ENCODE assay signal across 24 cellular contexts in the genomic region with DNA sequence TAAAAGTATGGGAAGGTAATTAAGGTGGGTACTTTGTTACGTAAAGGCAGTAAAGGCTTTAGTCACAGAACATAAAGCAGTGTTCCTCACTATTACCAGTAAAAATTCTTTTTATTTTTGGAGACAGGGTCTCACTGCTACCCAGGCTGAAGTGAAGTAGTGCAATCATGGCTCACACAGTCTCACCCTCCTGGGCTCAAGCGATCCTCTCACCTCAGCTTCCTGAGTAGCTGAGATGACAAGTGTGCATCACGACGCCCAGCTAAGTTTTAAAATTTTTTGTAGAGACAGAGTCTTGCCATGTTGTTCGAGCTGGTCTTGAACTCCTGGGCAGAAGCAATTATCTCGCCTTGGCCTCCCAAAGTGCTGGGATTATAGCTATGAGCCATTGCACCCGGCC.
"Had no signal": no experiment of that assay in that cellular context is flagged by ENCODE, and none has a peak within 500 bp of the region (broad histone marks: within the 10 kb centered on the region; RNA-seq: fewer than 3 reads in every experiment).

No MANE protein-coding gene starts in this region.

- DNase-seq: activated CD4-positive, alpha-beta memory T cell treated with anti-CD3 and anti-CD28 coated beads, Interleukin-2, amount 10 ng/mL, durations not matched to agents 7 days and 5 days; activated CD4-positive, alpha-beta T cell treated with anti-CD3 and anti-CD28 coated beads, Interleukin-2, amount 10 ng/mL, durations not matched to agents 24 days and 14 days; activated CD4-positive, CD25-positive, alpha-beta regulatory T cell treated with anti-CD3 and anti-CD28 coated beads, Interleukin-2, amount 50 U/mL, for 72 hours; activated CD8-positive, alpha-beta memory T cell treated with anti-CD3 and anti-CD28 coated beads, Interleukin-2, amount 50 U/mL, for 48 hours; activated naive CD4-positive, alpha-beta T cell; adrenal gland; aorta; cerebellar nuclear complex; cortex of kidney; kidney; left colon; mammary epithelial cell; occipital lobe; stimulated activated CD4-positive, alpha-beta T cell treated with anti-CD3 and anti-CD28 coated beads, Interleukin-1b, Interleukin-23, amount 100 ng/mL, for 48 hours; stimulated activated CD4-positive, alpha-beta T cell treated with anti-CD3 and anti-CD28 coated beads, Interleukin-4, amount 100 ng/mL, for 4 hours; stimulated activated CD8-positive, alpha-beta memory T cell treated with anti-CD3 and anti-CD28 coated beads, Interleukin-4, amount 100 ng/mL, for 48 hours; stimulated activated naive CD4-positive, alpha-beta T cell; testis; transverse colon had no signal

- H3K9me3 Mint-ChIP-seq: activated CD4-positive, alpha-beta memory T cell treated with anti-CD3 and anti-CD28 coated beads, Interleukin-2, amount 10 ng/mL, durations not matched to agents 7 days and 5 days; activated CD4-positive, alpha-beta T cell treated with anti-CD3 and anti-CD28 coated beads, Interleukin-2, amount 10 ng/mL, durations not matched to agents 24 days and 14 days; activated naive CD4-positive, alpha-beta T cell treated with anti-CD3 and anti-CD28 coated beads, Interleukin-2, amount 50 U/mL, for 72 hours; activated T-helper 2 cell treated with anti-CD3 and anti-CD28 coated beads, Interferon-gamma antibody, Interleukin-2, Interleukin-4, amounts not matched to agents 10 μg/mL and 5 μg/mL and 100 μg/mL, durations not matched to agents 14 hours and 24 hours and 36 hours; neural crest cell had no signal

- H3K27ac Mint-ChIP-seq: activated CD4-positive, alpha-beta memory T cell treated with anti-CD3 and anti-CD28 coated beads, Interleukin-2, amount 10 ng/mL, durations not matched to agents 7 days and 5 days; activated CD4-positive, alpha-beta T cell treated with anti-CD3 and anti-CD28 coated beads, Interleukin-2, amount 10 ng/mL, durations not matched to agents 24 days and 14 days; activated naive CD4-positive, alpha-beta T cell treated with anti-CD3 and anti-CD28 coated beads, Interleukin-2, amount 50 U/mL, for 72 hours; activated T-helper 2 cell treated with anti-CD3 and anti-CD28 coated beads, Interferon-gamma antibody, Interleukin-2, Interleukin-4, amounts not matched to agents 10 μg/mL and 5 μg/mL and 100 μg/mL, durations not matched to agents 14 hours and 24 hours and 36 hours had no signal

- H3K27me3 Mint-ChIP-seq: activated CD4-positive, alpha-beta T cell treated with anti-CD3 and anti-CD28 coated beads, Interleukin-2, amount 10 ng/mL, durations not matched to agents 24 days and 14 days; brain had no signal

- H3K4me3 Mint-ChIP-seq: activated CD4-positive, alpha-beta memory T cell treated with anti-CD3 and anti-CD28 coated beads, Interleukin-2, amount 10 ng/mL, durations not matched to agents 7 days and 5 days; activated CD4-positive, alpha-beta T cell treated with anti-CD3 and anti-CD28 coated beads, Interleukin-2, amount 10 ng/mL, durations not matched to agents 24 days and 14 days; brain; neural crest cell had no signal

- ATAC-seq: activated naive CD4-positive, alpha-beta T cell treated with anti-CD3 and anti-CD28 coated beads, Interleukin-2, amount 50 U/mL, for 72 hours; gastroesophageal sphincter had no signal
